In the genomic region with DNA sequence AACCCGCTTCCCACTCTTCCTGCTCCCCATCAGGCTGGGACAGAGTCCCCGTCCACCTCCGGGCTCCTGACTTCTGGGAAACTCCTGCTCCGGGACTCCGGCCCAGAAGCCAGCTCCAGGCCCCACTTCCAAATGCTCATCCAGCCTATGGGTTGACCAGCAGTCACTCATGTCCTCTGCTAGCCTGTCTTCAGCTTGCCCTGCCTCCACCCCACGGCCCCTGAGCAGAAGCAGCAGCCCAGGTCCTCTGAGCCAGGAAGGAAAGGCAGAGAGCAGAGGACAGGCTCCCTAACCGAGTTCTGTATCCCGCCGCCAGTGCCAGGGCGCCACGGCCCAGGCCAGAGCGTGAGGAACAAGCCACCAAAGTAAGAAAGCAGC, we compare ENCODE assay signal across 15 cellular contexts.
"Had no signal": no experiment of that assay in that cellular context is flagged by ENCODE, and none has a peak within 500 bp of the region (broad histone marks: within the 10 kb centered on the region; RNA-seq: fewer than 3 reads in every experiment).

No MANE protein-coding gene starts in this region.

- H3K36me3 ChIP-seq: gastrocnemius medialis, heart right ventricle, left lung, sigmoid colon, spleen had no signal

- H3K27ac ChIP-seq: gastrocnemius medialis, heart right ventricle, left lung, psoas muscle, sigmoid colon, SK-N-MC, spleen had no signal

- DNase-seq: activated CD4-positive, alpha-beta T cell treated with anti-CD3 and anti-CD28 coated beads, Interleukin-2, amount 50 U/mL, for 1 hour; activated naive CD4-positive, alpha-beta T cell treated with Interleukin-2 at 50 U/mL for 16 hours; erythroblast; gastrocnemius medialis; heart right ventricle; left lung; mesendoderm; psoas muscle; sigmoid colon; stimulated activated naive CD8-positive, alpha-beta T cell treated with anti-CD3 and anti-CD28 coated beads, Interleukin-15, amount 100 ng/mL, for 72 hours; T-helper 9 cell had no signal

- H3K9me3 Mint-ChIP-seq: activated T-helper 1 cell treated with anti-CD3 and anti-CD28 coated beads, Interleukin-12 subunit alpha, Interleukin-12 subunit beta, Interleukin-2, Interleukin-4 antibody, amounts not matched to agents 30 ng/mL and 10 ng/mL and 1 ng/mL, durations not matched to agents 14 hours and 24 hours and 36 hours; stimulated activated naive CD8-positive, alpha-beta T cell treated with anti-CD3 and anti-CD28 coated beads, Interleukin-15, amount 100 ng/mL, for 72 hours had no signal

- H3K27me3 ChIP-seq: gastrocnemius medialis, heart right ventricle, left lung, sigmoid colon had no signal

- H3K4me3 Mint-ChIP-seq: activated T-helper 1 cell treated with anti-CD3 and anti-CD28 coated beads, Interleukin-12 subunit alpha, Interleukin-12 subunit beta, Interleukin-2, Interleukin-4 antibody, amounts not matched to agents 30 ng/mL and 10 ng/mL and 1 ng/mL, durations not matched to agents 14 hours and 24 hours and 36 hours; stimulated activated naive CD8-positive, alpha-beta T cell treated with anti-CD3 and anti-CD28 coated beads, Interleukin-15, amount 100 ng/mL, for 72 hours had no signal

- H3K4me1 ChIP-seq: gastrocnemius medialis, psoas muscle, sigmoid colon had no signal

- ATAC-seq: activated CD4-positive, CD25-positive, alpha-beta regulatory T cell treated with anti-CD3 and anti-CD28 coated beads, Interleukin-2, amount 50 U/mL, for 24 hours; gastrocnemius medialis; heart right ventricle; left lung; psoas muscle; stimulated activated naive CD8-positive, alpha-beta T cell treated with anti-CD3 and anti-CD28 coated beads, Interleukin-15, amount 100 ng/mL, for 72 hours had no signal

- H3K27ac Mint-ChIP-seq: activated T-helper 1 cell treated with anti-CD3 and anti-CD28 coated beads, Interleukin-12 subunit alpha, Interleukin-12 subunit beta, Interleukin-2, Interleukin-4 antibody, amounts not matched to agents 30 ng/mL and 10 ng/mL and 1 ng/mL, durations not matched to agents 14 hours and 24 hours and 36 hours; stimulated activated naive CD8-positive, alpha-beta T cell treated with anti-CD3 and anti-CD28 coated beads, Interleukin-15, amount 100 ng/mL, for 72 hours had no signal

- H3K9me3 ChIP-seq: gastrocnemius medialis, heart right ventricle, left lung, psoas muscle, sigmoid colon, spleen had no signal

- H3K4me3 ChIP-seq: gastrocnemius medialis, heart right ventricle, left lung, psoas muscle, sigmoid colon, SK-N-MC, spleen had no signal
